Comparison of ENCODE assay signal across 8 cellular contexts in the genomic region with DNA sequence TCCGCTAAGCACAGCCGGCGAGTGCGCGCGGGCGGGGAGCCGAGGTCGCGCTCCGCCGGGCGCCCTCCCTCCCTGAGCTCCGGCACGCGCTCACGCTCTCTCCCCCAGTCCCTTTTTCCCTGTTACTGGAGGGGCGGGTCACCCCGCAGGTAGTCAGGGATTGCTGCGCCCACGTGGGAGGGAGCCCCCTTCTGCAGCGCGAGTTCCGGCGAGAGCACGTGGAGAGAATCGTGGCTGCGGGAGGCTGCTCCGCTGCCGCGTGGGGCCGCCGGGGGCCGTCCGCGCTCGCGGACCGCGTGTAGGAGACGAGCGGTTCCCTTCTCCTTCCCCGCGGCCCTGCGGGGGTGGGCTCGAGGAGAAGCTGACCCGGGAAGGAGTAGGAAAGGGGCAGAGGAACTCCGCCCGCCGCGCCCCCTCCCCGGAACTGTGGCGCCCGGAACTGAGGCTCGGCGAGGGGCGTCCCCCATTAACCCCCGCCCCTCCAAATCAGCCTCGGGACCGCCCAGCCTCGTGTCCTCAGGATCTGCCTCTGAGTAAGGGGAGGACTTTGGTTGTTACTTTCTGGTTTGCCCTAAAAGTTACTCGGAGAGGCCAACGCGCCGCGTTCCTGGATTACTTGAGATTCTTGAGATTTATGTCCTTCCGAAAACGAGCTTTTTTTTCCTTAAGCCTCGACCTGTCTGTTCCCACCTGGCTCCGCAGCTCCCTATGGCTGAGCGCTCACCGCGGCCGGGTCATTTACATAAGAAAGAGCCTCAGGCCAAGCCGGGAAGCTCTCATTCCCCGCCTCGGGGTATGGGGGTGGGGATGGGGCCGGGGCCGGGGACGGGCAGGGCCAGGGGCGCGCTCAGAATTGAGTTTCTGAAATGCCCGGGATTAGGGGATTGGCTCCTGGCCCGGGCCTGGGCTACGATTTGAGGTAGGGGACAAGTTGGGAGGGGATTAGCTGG. TPM values are rescaled to one million over a fixed set of nuclear protein-coding genes. Genes with fewer than 3 reads are reported as not detected.
DNase-seq lines count a peak whose midpoint lies in the region; ATAC-seq, FAIRE-seq and TF ChIP-seq lines count a peak whose summit lies in the region.

No MANE protein-coding gene starts in this region.

- FAIRE-seq in GM18507 (lab: Jason Lieb, UNC) = peak; percentile 72

- H3K9me3 ChIP-seq in mucosa of descending colon = no peaks in the 10 kb centered on the region

- H3K4me3 ChIP-seq in mucosa of descending colon = peak overlapping the region; percentile 56

- intact Hi-C loops in mucosa of descending colon (cut with DNase I, micrococcal nuclease) = no loop called here

- H3K36me3 Mint-ChIP-seq in stimulated activated memory B cell treated with anti-CD40 and anti-IgM and Interleukin-4, amounts not matched to agents 10 μg/mL and 1 μg/mL and 100 μg/mL, for 72 hours = no peaks in the 10 kb centered on the region

- H3K36me3 ChIP-seq in mucosa of descending colon (ENCODE audit: low read depth) = no peaks in the 10 kb centered on the region

- H3K4me3 Mint-ChIP-seq in stimulated activated memory B cell treated with anti-CD40 and anti-IgM and Interleukin-4, amounts not matched to agents 10 μg/mL and 1 μg/mL and 100 μg/mL, for 72 hours = peak overlapping the region; percentile 92

- H3K4me1 ChIP-seq in mucosa of descending colon (ENCODE audit: low read depth) = peaks cover 18% of the 10 kb centered on the region

- H3K27me3 Mint-ChIP-seq in stimulated activated memory B cell treated with anti-CD40 and anti-IgM and Interleukin-4, amounts not matched to agents 10 μg/mL and 1 μg/mL and 100 μg/mL, for 72 hours = no peaks in the 10 kb centered on the region

- peak; percentile 46 for ATAC-seq in HG02938 (IDR thresholded peaks at IDR 0.05; ENCODE audit: unreplicated experiment)
- ATAC-seq in mucosa of descending colon = peak; percentile 51
- peak; percentile 71 for ATAC-seq in stimulated activated memory B cell treated with anti-CD40 and anti-IgM and Interleukin-4, amounts not matched to agents 10 μg/mL and 1 μg/mL and 100 μg/mL, for 72 hours

- H3K4me1 Mint-ChIP-seq in stimulated activated memory B cell treated with anti-CD40 and anti-IgM and Interleukin-4, amounts not matched to agents 10 μg/mL and 1 μg/mL and 100 μg/mL, for 72 hours = peaks cover 36% of the 10 kb centered on the region

- DNase-seq in GM18507 (ENCODE audit: extremely low spot score, insufficient read length, low read depth) = peak; percentile 48
- DNase-seq in NCI-H2227 (lab: John Stamatoyannopoulos, UW; ENCODE audit: unreplicated experiment) = peak; percentile 75
- DNase-seq in activated CD4-positive, alpha-beta T cell treated with anti-CD3 and anti-CD28 coated beads for 4 hours = peak; percentile 76 to 81
- DNase-seq in effector CD4-positive, alpha-beta T cell = peak; percentile 43
- DNase-seq in mucosa of descending colon = peak; percentile 63 to 80 (median 79)

- TF ChIP-seq CTCF in 22Rv1 (IDR thresholded peaks at IDR 0.05) = no peak
- no peak for TF ChIP-seq CTCF in mucosa of descending colon (IDR thresholded peaks at IDR 0.05)

- no peaks in the 10 kb centered on the region for H3K9me3 Mint-ChIP-seq in stimulated activated memory B cell treated with anti-CD40 and anti-IgM and Interleukin-4, amounts not matched to agents 10 μg/mL and 1 μg/mL and 100 μg/mL, for 72 hours

- peak overlapping the region; percentile 64 for H3K27ac ChIP-seq in 22Rv1

- H3K27ac Mint-ChIP-seq in stimulated activated memory B cell treated with anti-CD40 and anti-IgM and Interleukin-4, amounts not matched to agents 10 μg/mL and 1 μg/mL and 100 μg/mL, for 72 hours = peak overlapping the region; percentile 80

RNA-seq across cellular contexts. Expression of a gene that starts 1.2 kb away (rescaled TPM):
- 100 to 1,000 TPM; 181 to 317 (median 281) TPM for total RNA-seq in mucosa of descending colon

Comparison
In these comparisons a context has a peak if more than half of its experiments do, and no peak if none do; other contexts are left out.
1. Peak in every context shown above with its lines: DNase-seq, ATAC-seq, H3K4me3 ChIP-seq and H3K27ac ChIP-seq.